In genomic region chr11:114167355-114168085, GRCh38 we compare ENCODE assay signal across 9 cellular contexts.
A peak's percentile ranks its signal among the peaks of the same experiment; 100 is the strongest.
DNase-seq lines count a peak whose midpoint lies in the region; ATAC-seq and TF ChIP-seq lines count a peak whose summit lies in the region.
"Had no signal": no experiment of that assay in that cellular context is flagged by ENCODE, and none has a peak within 500 bp of the region (broad histone marks: within the 10 kb centered on the region; RNA-seq: fewer than 3 reads in every experiment).

No MANE protein-coding gene starts in this region.

- H3K36me3 ChIP-seq in Loucy (ENCODE audit: insufficient read depth, low read length) (no peaks in the 10 kb centered on the region), hepatocyte (replicated peaks; ENCODE audit: insufficient read depth, low read depth) (no peaks in the 10 kb centered on the region)

- H2AFZ ChIP-seq in Loucy (ENCODE audit: low read length) = no peak overlapping the region
- H2AFZ ChIP-seq in hepatocyte = no peak overlapping the region

- peaks cover 5% of the 10 kb centered on the region for H3K27me3 ChIP-seq in Loucy (ENCODE audit: insufficient read depth, low read length, poor library complexity, severe bottlenecking)
- H3K27me3 ChIP-seq in hepatocyte = no peaks in the 10 kb centered on the region

- no peak for DNase-seq in activated B cell treated with CpG ODN at 0.5 μM for 24 hours
- no peak for DNase-seq in hepatocyte (ENCODE audit: low spot score)
- DNase-seq in stimulated activated naive B cell treated with anti-CD40 and anti-IgM and Interleukin-4, amounts not matched to agents 10 μg/mL and 1 μg/mL and 100 μg/mL, for 72 hours = no peak
- DNase-seq in NCI-H1092 (lab: John Stamatoyannopoulos, UW) = no peak
- no peak for DNase-seq in glomerular visceral epithelial cell (ENCODE audit: extremely low spot score)
- DNase-seq: stimulated activated CD4-positive, alpha-beta T cell treated with anti-CD3 and anti-CD28 coated beads, Interleukin-4, amount 100 ng/mL, for 24 hours had no signal

- CTCF ChIA-PET in activated B cell treated with CpG ODN at 0.5 μM for 24 hours (lab: Charles Lee) = interaction anchor here (1.9 to 3.9 kb wide), 2 partner anchors 13 to 93 kb away, joined by 5 to 11 read pairs; no protein-coding TSS in a partner anchor

- intact Hi-C loops in activated B cell treated with CpG ODN at 0.5 μM for 24 hours (cut with micrococcal nuclease) = loop anchor here (10.0 kb wide), 1 partner anchor 237 kb away; the partner anchor contains the start of genes C11orf71 and RBM7

- H3K9me2 ChIP-seq in Loucy (replicated peaks; ENCODE audit: low read depth, low read length) = no peaks in the 10 kb centered on the region
- no peaks in the 10 kb centered on the region for H3K9me2 ChIP-seq in hepatocyte (replicated peaks; ENCODE audit: insufficient read depth)

- H3K36me3 Mint-ChIP-seq in activated B cell treated with CpG ODN at 0.5 μM for 24 hours (ENCODE audit: low read depth) = no peaks in the 10 kb centered on the region
- H3K36me3 Mint-ChIP-seq in stimulated activated naive B cell treated with anti-CD40 and anti-IgM and Interleukin-4, amounts not matched to agents 10 μg/mL and 1 μg/mL and 100 μg/mL, for 72 hours = no peaks in the 10 kb centered on the region

- H3K9me3 Mint-ChIP-seq in activated B cell treated with CpG ODN at 0.5 μM for 24 hours = no peaks in the 10 kb centered on the region
- no peaks in the 10 kb centered on the region for H3K9me3 Mint-ChIP-seq in stimulated activated naive B cell treated with anti-CD40 and anti-IgM and Interleukin-4, amounts not matched to agents 10 μg/mL and 1 μg/mL and 100 μg/mL, for 72 hours
- H3K9me3 Mint-ChIP-seq: dendritic cell treated with granulocyte-macrophage colony-stimulating factor and Interleukin-4, amounts not matched to agents 40 ng/mL and 50 ng/mL, for 4 days had no signal

- peaks cover 5% of the 10 kb centered on the region; the same call in 1 of the 2 replicates for H3F3A ChIP-seq in Loucy (ENCODE audit: low read depth)

- H3K4me2 ChIP-seq in Loucy (ENCODE audit: low read depth, low read length, poor library complexity, severe bottlenecking) (peak overlapping the region; percentile 74), hepatocyte (peak overlapping the region; percentile 12)

- H3K27me3 Mint-ChIP-seq in activated B cell treated with CpG ODN at 0.5 μM for 24 hours = no peaks in the 10 kb centered on the region
- no peaks in the 10 kb centered on the region for H3K27me3 Mint-ChIP-seq in stimulated activated naive B cell treated with anti-CD40 and anti-IgM and Interleukin-4, amounts not matched to agents 10 μg/mL and 1 μg/mL and 100 μg/mL, for 72 hours

- H3K27ac ChIP-seq in hepatocyte = peak overlapping the region; percentile 96

- peak overlapping the region; percentile 48 for H3K4me3 ChIP-seq in Loucy (ENCODE audit: low read length, poor library complexity, severe bottlenecking)
- no peak overlapping the region for H3K4me3 ChIP-seq in hepatocyte

- POLR2A ChIA-PET in activated B cell treated with CpG ODN at 0.5 μM for 24 hours (lab: Charles Lee) = interaction anchor here (0.6 kb wide), 1 partner anchor 36 kb away, joined by 3 read pairs; no protein-coding TSS in a partner anchor

- no peaks in the 10 kb centered on the region for H4K20me1 ChIP-seq in Loucy (ENCODE audit: insufficient read depth, low read length, poor library complexity, severe bottlenecking)
- H4K20me1 ChIP-seq in hepatocyte (ENCODE audit: insufficient read depth, poor library complexity, severe bottlenecking) = no peaks in the 10 kb centered on the region

- WGBS in hepatocyte (ENCODE audit: low lambda C conversion rate, missing lambda C conversion rate) = 71% methylated on average over 12 of the region's 12 CpGs

- H3K4me1 ChIP-seq in Loucy (ENCODE audit: insufficient read depth, low read length, poor library complexity, severe bottlenecking) = peaks cover 86% of the 10 kb centered on the region
- peaks cover 90% of the 10 kb centered on the region for H3K4me1 ChIP-seq in hepatocyte (ENCODE audit: insufficient read depth)

- no peak overlapping the region for H3K27ac Mint-ChIP-seq in activated B cell treated with CpG ODN at 0.5 μM for 24 hours
- peak overlapping the region; percentile 68 for H3K27ac Mint-ChIP-seq in stimulated activated naive B cell treated with anti-CD40 and anti-IgM and Interleukin-4, amounts not matched to agents 10 μg/mL and 1 μg/mL and 100 μg/mL, for 72 hours
- H3K27ac Mint-ChIP-seq: dendritic cell treated with granulocyte-macrophage colony-stimulating factor and Interleukin-4, amounts not matched to agents 40 ng/mL and 50 ng/mL, for 4 days had no signal

- H3K79me2 ChIP-seq in Loucy (ENCODE audit: insufficient read depth, low read length) (no peaks in the 10 kb centered on the region), hepatocyte (peaks cover 44% of the 10 kb centered on the region)

- peaks cover 88% of the 10 kb centered on the region for H3K4me1 Mint-ChIP-seq in activated B cell treated with CpG ODN at 0.5 μM for 24 hours
- peaks cover 70 to 93% of the 10 kb centered on the region in 2 donors for H3K4me1 Mint-ChIP-seq in stimulated activated naive B cell treated with anti-CD40 and anti-IgM and Interleukin-4, amounts not matched to agents 10 μg/mL and 1 μg/mL and 100 μg/mL, for 72 hours

- TF ChIP-seq CTCF in Loucy (conservative IDR thresholded peaks at IDR 0.05; ENCODE audit: low read length) (no peak), activated B cell treated with CpG ODN at 0.5 μM for 24 hours (IDR thresholded peaks at IDR 0.05) (no peak), hepatocyte (IDR thresholded peaks at IDR 0.05; ENCODE audit: poor library complexity) (no peak)

- no peak for ATAC-seq in activated B cell treated with CpG ODN at 0.5 μM for 24 hours (ENCODE audit: low read depth)
- no peak for ATAC-seq in stimulated activated naive B cell treated with anti-CD40 and anti-IgM and Interleukin-4, amounts not matched to agents 10 μg/mL and 1 μg/mL and 100 μg/mL, for 72 hours (replicated peaks)
- ATAC-seq in GM18873 (IDR thresholded peaks at IDR 0.05; ENCODE audit: low FRiP score, unreplicated experiment) = no peak

- H3K9me3 ChIP-seq in Loucy (ENCODE audit: insufficient read depth, low read depth, low read length) (no peaks in the 10 kb centered on the region), hepatocyte (ENCODE audit: low read depth) (no peaks in the 10 kb centered on the region)

- peak overlapping the region; percentile 62 for H3K9ac ChIP-seq in Loucy (ENCODE audit: low read depth, low read length, poor library complexity, severe bottlenecking)

- H3K4me3 Mint-ChIP-seq in activated B cell treated with CpG ODN at 0.5 μM for 24 hours = peak overlapping the region; percentile 65
- H3K4me3 Mint-ChIP-seq in stimulated activated naive B cell treated with anti-CD40 and anti-IgM and Interleukin-4, amounts not matched to agents 10 μg/mL and 1 μg/mL and 100 μg/mL, for 72 hours = peak overlapping the region; percentile 51 to 57
- H3K4me3 Mint-ChIP-seq: dendritic cell treated with granulocyte-macrophage colony-stimulating factor and Interleukin-4, amounts not matched to agents 40 ng/mL and 50 ng/mL, for 4 days had no signal
